In genomic region chr12:96193725-96194571, GRCh38 we compare ENCODE assay signal across 8 cellular contexts. TPM values are rescaled to one million over a fixed set of nuclear protein-coding genes. Genes with fewer than 3 reads are reported as not detected.
DNase-seq lines count a peak whose midpoint lies in the region; ATAC-seq and TF ChIP-seq lines count a peak whose summit lies in the region.

Gene ELK3, plus strand, starts transcription at chr12:96194375.

- H3K27me3 ChIP-seq in ectodermal cell (ENCODE audit: control insufficient read depth, insufficient read depth, low read length, poor library complexity, severe bottlenecking): peaks cover 36% of the 10 kb centered on the region

- intact Hi-C loops in lower leg skin (cut with DNase I; ENCODE audit: low total_unique reads): no loop called here

- no peak for TF ChIP-seq POLR2A in lower leg skin (IDR thresholded peaks at IDR 0.05)

- H3K36me3 ChIP-seq in ectodermal cell (ENCODE audit: control insufficient read depth, insufficient read depth, low read length): no peaks in the 10 kb centered on the region

- H3K4me3 ChIP-seq in ectodermal cell (ENCODE audit: insufficient read depth, low read depth, low read length): peak within 1 kb of the TSS; percentile 62
- peak within 1 kb of the TSS; percentile 82 for H3K4me3 ChIP-seq in lower leg skin (ENCODE audit: low read depth, poor library complexity, severe bottlenecking)

- ATAC-seq in HG02981 (IDR thresholded peaks at IDR 0.05; ENCODE audit: unreplicated experiment): peak; percentile 40

- H3K27ac ChIP-seq in ectodermal cell (ENCODE audit: insufficient read depth, low read depth, low read length, poor library complexity, severe bottlenecking): no peak within 1 kb of the TSS

- peak; percentile 63 for DNase-seq in SIG-M5 treated with dmso at 0.1 percent for 504 hours (lab: John Stamatoyannopoulos, UW; ENCODE audit: unreplicated experiment)
- DNase-seq in SIG-M5 (lab: John Stamatoyannopoulos, UW): no peak
- peak; percentile 32 for DNase-seq in NCI-H460 (ENCODE audit: extremely low read depth, low read depth)
- DNase-seq in activated CD4-positive, alpha-beta T cell treated with anti-CD3 and anti-CD28 coated beads, Interleukin-2, amount 50 U/mL, for 4 hours: peak; percentile 33 to 39
- peak; percentile 56 to 91 for DNase-seq in lower leg skin (ENCODE audit: low spot score in 2 of 2)
- peak; percentile 24 to 38 for DNase-seq in stimulated activated CD8-positive, alpha-beta memory T cell treated with anti-CD3 and anti-CD28 coated beads, Interleukin-2, amount 100 ng/mL, for 48 hours (ENCODE audit: low read depth in 2 of 2)

- no peaks in the 10 kb centered on the region for H3K9me3 ChIP-seq in ectodermal cell (ENCODE audit: control insufficient read depth, low read length)

- no peaks in the 10 kb centered on the region for H3K4me1 ChIP-seq in ectodermal cell (ENCODE audit: control insufficient read depth, insufficient read depth, low read length)

- no peak for TF ChIP-seq CTCF in lower leg skin (IDR thresholded peaks at IDR 0.05)

- WGBS in ectodermal cell, 2 experiments: 5 to 6% methylated on average over 73 to 75 of the region's 75 CpGs
- WGBS in lower leg skin, 2 donors: 3 to 4% methylated on average over 36 to 46 of the region's 75 CpGs

RNA-seq across cellular contexts. Expression of gene ELK3, which starts in this region (rescaled TPM):
- 12.6 and 13.5 TPM in 2 replicates for total RNA-seq in NCI-H460 (2014; rRNA removed; shearing (Covaris generic))
- polyA plus RNA-seq in NCI-H460 (2014; cell fraction: nucleus; rRNA removed): 6.0 and 10.0 TPM in 2 replicates
- polyA plus RNA-seq in ectodermal cell (2013, experiment 1 of 4): 7.5 TPM
- 5.9 TPM for polyA plus RNA-seq in ectodermal cell (2013, experiment 2 of 4)
- polyA plus RNA-seq in ectodermal cell (2013, experiment 3 of 4): 5.8 TPM
- 5.6 TPM for polyA plus RNA-seq in ectodermal cell (2013, experiment 4 of 4)
- 10 to 100 TPM in 1 of 4 donors, 1 to 10 TPM in 3; 8.4 to 12.9 (median 9.5) TPM for total RNA-seq in lower leg skin
